In genomic region chr12:48542300-48542928, GRCh38 we compare ENCODE assay signal across 8 cellular contexts. TPM values are rescaled to one million over a fixed set of nuclear protein-coding genes. Genes with fewer than 3 reads are reported as not detected.
DNase-seq lines count a peak whose midpoint lies in the region; ATAC-seq, FAIRE-seq and TF ChIP-seq lines count a peak whose summit lies in the region.

No MANE protein-coding gene starts in this region.

- peak; percentile 54 for TF ChIP-seq CTCF in bronchial epithelial cell (IDR thresholded peaks at IDR 0.05; ENCODE audit: insufficient read depth, low read length, severe bottlenecking)
- peak; percentile 40 for TF ChIP-seq CTCF in mucosa of descending colon (IDR thresholded peaks at IDR 0.05)

- ATAC-seq in HG03196 (IDR thresholded peaks at IDR 0.05; ENCODE audit: unreplicated experiment) (peak; percentile 56), SK-N-SH treated with all-trans-retinoic acid at 6 μM for 48 hours (peak; percentile 76; the same call in 2 of the 3 replicates), mucosa of descending colon (peak; percentile 62), GM19035 (IDR thresholded peaks at IDR 0.05; ENCODE audit: unreplicated experiment) (no peak), HG03159 (IDR thresholded peaks at IDR 0.05; ENCODE audit: unreplicated experiment) (no peak)

- intact Hi-C loops in mucosa of descending colon (cut with DNase I, micrococcal nuclease), result loop anchor here in 1 of 2 donors (5.0 kb wide), 1 partner anchor 75 kb away; no protein-coding TSS in a partner anchor

- no peaks in the 10 kb centered on the region for H3K36me3 ChIP-seq in bronchial epithelial cell (ENCODE audit: control insufficient read depth, insufficient read depth, low read length)
- no peaks in the 10 kb centered on the region for H3K36me3 ChIP-seq in mucosa of descending colon (ENCODE audit: low read depth)

- FAIRE-seq in bronchial epithelial cell (lab: Jason Lieb, UNC), result no peak

- peak; percentile 70 for DNase-seq in D341Med (ENCODE audit: low spot score)
- peak; percentile 22 for DNase-seq in bronchial epithelial cell (ENCODE audit: low read depth)
- peak in 2 of 3 donors; percentile 64 to 76 for DNase-seq in mucosa of descending colon
- no peak for DNase-seq in middle frontal gyrus (ENCODE audit: extremely low spot score, low spot score)

- H3K4me1 ChIP-seq in mucosa of descending colon (ENCODE audit: low read depth), result no peaks in the 10 kb centered on the region

- no peak overlapping the region for H3K4me3 ChIP-seq in bronchial epithelial cell (ENCODE audit: low read depth, low read length)
- H3K4me3 ChIP-seq in mucosa of descending colon, result no peak overlapping the region

- H3K27me3 ChIP-seq in bronchial epithelial cell (ENCODE audit: control insufficient read depth, insufficient read depth, low read length), result no peaks in the 10 kb centered on the region

- H3K9me3 ChIP-seq in mucosa of descending colon, result no peaks in the 10 kb centered on the region

TF ChIP-seq in SK-N-SH treated with all-trans-retinoic acid at 6 μM for 48 hours, 23 proteins besides CTCF, POLR2A, EP300 and RAD21:
- TF ChIP-seq ARNTL (CRISPR knock-in tag; IDR thresholded peaks at IDR 0.05; ENCODE audit: borderline replicate concordance, low read depth), result no peak
- no peak for TF ChIP-seq ZNF565 (CRISPR knock-in tag; conservative IDR thresholded peaks at IDR 0.05; ENCODE audit: low read depth)
- no peak for TF ChIP-seq TOX (CRISPR knock-in tag; IDR thresholded peaks at IDR 0.05; ENCODE audit: borderline replicate concordance)
- no peak for TF ChIP-seq PATZ1 (CRISPR knock-in tag; IDR thresholded peaks at IDR 0.05; ENCODE audit: borderline replicate concordance)
- TF ChIP-seq RARB (CRISPR knock-in tag; IDR thresholded peaks at IDR 0.05), result no peak
- TF ChIP-seq ZNF70 (CRISPR knock-in tag; IDR thresholded peaks at IDR 0.05), result no peak
- TF ChIP-seq PPARA (CRISPR knock-in tag; IDR thresholded peaks at IDR 0.05; ENCODE audit: borderline replicate concordance), result no peak
- TF ChIP-seq ZC3H10 (CRISPR knock-in tag; IDR thresholded peaks at IDR 0.05), result no peak
- no peak for TF ChIP-seq CSRNP3 (CRISPR knock-in tag; IDR thresholded peaks at IDR 0.05)
- no peak for TF ChIP-seq CSDC2 (CRISPR knock-in tag; IDR thresholded peaks at IDR 0.05)
- no peak for TF ChIP-seq SNAI2 (CRISPR knock-in tag; IDR thresholded peaks at IDR 0.05)
- TF ChIP-seq CREB5 (CRISPR knock-in tag; IDR thresholded peaks at IDR 0.05; ENCODE audit: low read depth), result no peak
- no peak for TF ChIP-seq ISL1 (CRISPR knock-in tag; IDR thresholded peaks at IDR 0.05)
- TF ChIP-seq ZNF8 (CRISPR knock-in tag; IDR thresholded peaks at IDR 0.05), result no peak
- no peak for TF ChIP-seq POU6F1 (CRISPR knock-in tag; IDR thresholded peaks at IDR 0.05; ENCODE audit: borderline replicate concordance, low read depth)
- TF ChIP-seq ZFP3 (CRISPR knock-in tag; IDR thresholded peaks at IDR 0.05), result no peak
- TF ChIP-seq BACH2 (CRISPR knock-in tag; IDR thresholded peaks at IDR 0.05; ENCODE audit: borderline replicate concordance), result no peak
- TF ChIP-seq OSR1 (CRISPR knock-in tag; IDR thresholded peaks at IDR 0.05), result no peak

RNA-seq across cellular contexts. Expression of gene OR8S1, which starts 17.0 kb away (rescaled TPM):
- total RNA-seq in bronchial epithelial cell (not detected in 2 replicates), mucosa of descending colon (not detected)

RNA-seq across cellular contexts. Expression of gene LALBA, which starts 27.4 kb away (rescaled TPM):
- total RNA-seq in bronchial epithelial cell (not detected in 2 replicates), mucosa of descending colon (not detected)

Comparison
In these comparisons a context has a peak if more than half of its experiments do, and no peak if none do; other contexts are left out.
1. ATAC-seq: peak in HG03196 (single experiment), SK-N-SH treated with all-trans-retinoic acid at 6 μM for 48 hours (single experiment) and mucosa of descending colon (single experiment); none in GM19035 (single experiment) and HG03159 (single experiment).